Comparison of ENCODE assay signal across 25 cellular contexts in the genomic region with DNA sequence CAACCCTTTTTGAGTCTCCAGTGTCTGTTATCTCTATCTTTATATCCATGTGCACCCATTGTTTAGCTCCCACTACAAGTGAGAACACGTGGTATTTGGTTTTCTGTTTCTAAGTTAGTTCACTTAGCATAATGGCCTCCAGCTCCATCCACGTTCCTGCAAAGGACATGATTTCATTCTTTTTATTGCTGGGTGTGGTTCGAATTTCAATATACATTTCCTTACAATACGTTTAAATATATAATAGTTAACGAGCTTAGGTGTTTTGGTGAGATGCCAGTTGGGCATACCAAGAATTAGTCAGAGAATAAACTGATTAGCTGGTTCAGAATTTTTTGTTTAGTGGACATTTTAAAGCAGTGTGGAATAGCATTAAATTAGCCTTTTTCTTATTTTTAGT.
"Had no signal": no experiment of that assay in that cellular context is flagged by ENCODE, and none has a peak within 500 bp of the region (broad histone marks: within the 10 kb centered on the region; RNA-seq: fewer than 3 reads in every experiment).

No MANE protein-coding gene starts in this region.

- H3K27me3 ChIP-seq: brain microvascular endothelial cell, heart left ventricle had no signal

- H3K4me1 ChIP-seq: heart left ventricle had no signal

- DNase-seq: activated CD4-positive, alpha-beta T cell treated with anti-CD3 and anti-CD28 coated beads for 1 hour; activated CD4-positive, alpha-beta T cell treated with anti-CD3 and anti-CD28 coated beads for 4 hours; activated CD4-positive, alpha-beta T cell treated with anti-CD3 and anti-CD28 coated beads, Interleukin-2, amount 10 ng/mL, durations not matched to agents 7 days and 5 days; activated CD4-positive, alpha-beta T cell treated with anti-CD3 and anti-CD28 coated beads, Interleukin-2, amount 50 U/mL, for 4 hours; activated CD8-positive, alpha-beta memory T cell treated with anti-CD3 and anti-CD28 coated beads for 24 hours; activated CD8-positive, alpha-beta T cell treated with anti-CD3 and anti-CD28 coated beads for 36 hours; activated effector memory CD4-positive, alpha-beta T cell treated with Interleukin-2 at 50 U/mL for 16 hours; activated gamma-delta T cell treated with Interleukin-2 at 50 U/mL for 16 hours; activated naive CD4-positive, alpha-beta T cell treated with anti-CD3 and anti-CD28 coated beads, Interleukin-2, amount 50 U/mL, for 16 hours; activated naive CD4-positive, alpha-beta T cell treated with Interleukin-2 at 50 U/mL for 16 hours; activated T-cell treated with anti-CD3 and anti-CD28 coated beads, Interleukin-2, amount 50 U/mL, for 4 hours; amniotic stem cell; anterior cingulate cortex; brain microvascular endothelial cell; cortex of kidney; dermis blood vessel endothelial cell; effector CD4-positive, alpha-beta T cell; effector memory CD8-positive, alpha-beta T cell; foreskin fibroblast; heart left ventricle; T-helper 2 cell had no signal

- H3K4me3 ChIP-seq: heart left ventricle had no signal

- ATAC-seq: activated CD8-positive, alpha-beta T cell treated with anti-CD3 and anti-CD28 coated beads for 36 hours; activated T-cell treated with anti-CD3 and anti-CD28 coated beads, Interleukin-2, amount 50 U/mL, for 4 hours; activated T-helper 17 cell treated with anti-CD3 and anti-CD28 coated beads, Interleukin-2, amount 50 U/mL, for 72 hours; effector memory CD8-positive, alpha-beta T cell; esophagus mucosa; heart left ventricle; WTC11 had no signal

- H3K27ac ChIP-seq: brain microvascular endothelial cell, heart left ventricle, VCaP had no signal

- H3K36me3 ChIP-seq: brain microvascular endothelial cell, heart left ventricle had no signal
